ENCODE assay signal across 1 cellular context in genomic region chr16:87383522-87384161, GRCh38.
TF ChIP-seq lines count a peak whose summit lies in the region.

Gene FBXO31, minus strand, starts transcription at chr16:87383776. Its CDS starts 32 bp downstream, at chr16:87383744.

TF ChIP-seq in K562, 482 proteins besides CTCF, POLR2A, EP300 and RAD21 (continued from another document and continues in another):
- TF ChIP-seq SAP30 (IDR thresholded peaks at IDR 0.05; ENCODE audit: borderline replicate concordance, insufficient read depth, low read depth, low read length, poor library complexity, severe bottlenecking) (peak; percentile 93), NCOR1 (IDR thresholded peaks at IDR 0.05) (no peak), CC2D1A (IDR thresholded peaks at IDR 0.05) (no peak), SFPQ (IDR thresholded peaks at IDR 0.05; ENCODE audit: low read depth, low read length) (no peak), MTA3 (IDR thresholded peaks at IDR 0.05; ENCODE audit: borderline replicate concordance) (peak; percentile 66; the same call in 1 of the 2 replicates), PHTF2 (CRISPR knock-in tag; IDR thresholded peaks at IDR 0.05) (no peak), CLOCK (CRISPR knock-in tag; IDR thresholded peaks at IDR 0.05; ENCODE audit: borderline replicate concordance) (no peak), RBBP5 (IDR thresholded peaks at IDR 0.05; ENCODE audit: borderline replicate concordance, insufficient read depth, low read length, poor library complexity, severe bottlenecking) (peak; percentile 75), ATF1 (CRISPR knock-in tag; IDR thresholded peaks at IDR 0.05) (0 out of 2 replicates have a peak, but pooled peaks have one; percentile 45), ATF1 (tag; IDR thresholded peaks at IDR 0.05) (peak; percentile 87), MBD1 (CRISPR knock-in tag; IDR thresholded peaks at IDR 0.05) (no peak), ZNF184 (CRISPR knock-in tag; IDR thresholded peaks at IDR 0.05) (no peak), ZNF518B (CRISPR knock-in tag; IDR thresholded peaks at IDR 0.05) (no peak), ZBTB40 (IDR thresholded peaks at IDR 0.05) (peak; percentile 89), ZBTB40 (CRISPR knock-in tag; IDR thresholded peaks at IDR 0.05) (no peak), ZNF212 (CRISPR knock-in tag; IDR thresholded peaks at IDR 0.05) (no peak), SRSF7 (optimal IDR thresholded peaks at IDR 0.05; ENCODE audit: low read depth, low read length) (no peak), KHSRP (IDR thresholded peaks at IDR 0.05) (no peak), IFI16 (CRISPR knock-in tag; IDR thresholded peaks at IDR 0.05) (no peak), HBP1 (CRISPR knock-in tag; IDR thresholded peaks at IDR 0.05) (no peak), ZNF644 (tag; IDR thresholded peaks at IDR 0.05; ENCODE audit: low read depth) (no peak)
